ENCODE assay signal across 26 cellular contexts in genomic region chr3:17310983-17311382, GRCh38.
"Had no signal": no experiment of that assay in that cellular context is flagged by ENCODE, and none has a peak within 500 bp of the region (broad histone marks: within the 10 kb centered on the region; RNA-seq: fewer than 3 reads in every experiment).

No MANE protein-coding gene starts in this region.

- H3K27me3 Mint-ChIP-seq: dendritic cell treated with granulocyte-macrophage colony-stimulating factor and Interleukin-4, amounts not matched to agents 40 ng/mL and 50 ng/mL, for 4 days; effector memory CD8-positive, alpha-beta T cell had no signal

- DNase-seq: colonic mucosa; cortex of kidney; dermis blood vessel endothelial cell; dorsolateral prefrontal cortex; effector CD4-positive, alpha-beta T cell; effector CD8-positive, alpha-beta T cell; effector memory CD4-positive, alpha-beta T cell; effector memory CD8-positive, alpha-beta T cell; endodermal cell; erythroblast; esophagus squamous epithelium; foreskin fibroblast; foreskin keratinocyte; foreskin melanocyte; gastrocnemius medialis; glutamatergic neuron; head of caudate nucleus; heart left ventricle; heart right ventricle had no signal

- H3K4me3 ChIP-seq: colonic mucosa, coronary artery, dorsolateral prefrontal cortex, esophagus muscularis mucosa, esophagus squamous epithelium, gastrocnemius medialis, gastroesophageal sphincter, heart left ventricle, heart right ventricle, hepatocyte had no signal

- H3K27ac Mint-ChIP-seq: dendritic cell treated with granulocyte-macrophage colony-stimulating factor and Interleukin-4, amounts not matched to agents 40 ng/mL and 50 ng/mL, for 4 days; effector memory CD8-positive, alpha-beta T cell; endodermal cell had no signal

- H3K27me3 ChIP-seq: colonic mucosa, dorsolateral prefrontal cortex, esophagus muscularis mucosa, esophagus squamous epithelium, foreskin keratinocyte, gastrocnemius medialis, gastroesophageal sphincter, heart left ventricle, heart right ventricle, hepatocyte had no signal

- H3K36me3 ChIP-seq: colonic mucosa, esophagus squamous epithelium, gastrocnemius medialis had no signal

- H3K9me3 Mint-ChIP-seq: dendritic cell treated with granulocyte-macrophage colony-stimulating factor and Interleukin-4, amounts not matched to agents 40 ng/mL and 50 ng/mL, for 4 days; effector memory CD8-positive, alpha-beta T cell; endodermal cell had no signal

- H3K27ac ChIP-seq: colonic mucosa, coronary artery, dorsolateral prefrontal cortex, epithelial cell of prostate, esophagus muscularis mucosa, esophagus squamous epithelium, foreskin keratinocyte, gastrocnemius medialis, gastroesophageal sphincter, heart left ventricle, heart right ventricle, hepatocyte had no signal

- H3K4me3 Mint-ChIP-seq: dendritic cell treated with granulocyte-macrophage colony-stimulating factor and Interleukin-4, amounts not matched to agents 40 ng/mL and 50 ng/mL, for 4 days; effector memory CD8-positive, alpha-beta T cell; endodermal cell had no signal

- ATAC-seq: effector memory CD8-positive, alpha-beta T cell; esophagus mucosa; foreskin keratinocyte; gastrocnemius medialis; gastroesophageal sphincter; heart left ventricle; heart right ventricle had no signal

- H3K4me1 ChIP-seq: colonic mucosa, esophagus squamous epithelium, foreskin keratinocyte had no signal

- H3K9me3 ChIP-seq: colonic mucosa, esophagus muscularis mucosa, esophagus squamous epithelium, gastrocnemius medialis, gastroesophageal sphincter, heart left ventricle, heart right ventricle had no signal
